Comparison of ENCODE assay signal across 25 cellular contexts in the genomic region with DNA sequence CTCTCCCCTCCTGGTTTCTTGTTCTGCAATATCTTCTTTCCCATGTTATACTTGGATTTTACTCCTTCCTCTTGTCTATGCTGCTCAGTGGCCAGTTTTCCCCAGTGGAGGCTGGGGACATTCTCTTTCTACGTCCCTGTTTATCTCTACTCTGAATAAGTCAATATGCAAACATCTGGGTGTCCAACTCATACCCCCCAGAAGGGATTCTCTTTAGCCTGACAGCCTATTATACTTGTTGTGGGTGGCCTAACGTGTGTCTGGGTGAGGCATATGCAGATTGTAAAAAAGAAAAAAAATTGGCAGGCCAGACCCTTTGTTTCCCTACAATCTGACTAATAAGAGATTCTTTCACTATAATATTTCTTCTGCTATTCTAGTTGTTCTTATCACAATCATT.
"Had no signal": no experiment of that assay in that cellular context is flagged by ENCODE, and none has a peak within 500 bp of the region (broad histone marks: within the 10 kb centered on the region; RNA-seq: fewer than 3 reads in every experiment).

No MANE protein-coding gene starts in this region.

- H3K27ac Mint-ChIP-seq: dendritic cell treated with granulocyte-macrophage colony-stimulating factor and Interleukin-4, amounts not matched to agents 40 ng/mL and 50 ng/mL, for 4 days; effector memory CD8-positive, alpha-beta T cell; endodermal cell had no signal

- H3K4me1 ChIP-seq: colonic mucosa, esophagus muscularis mucosa, esophagus squamous epithelium, foreskin keratinocyte, gastrocnemius medialis, gastroesophageal sphincter, heart left ventricle, heart right ventricle had no signal

- H3K27me3 ChIP-seq: colonic mucosa, esophagus muscularis mucosa, esophagus squamous epithelium, gastrocnemius medialis, gastroesophageal sphincter, heart left ventricle, heart right ventricle had no signal

- H3K27ac ChIP-seq: colonic mucosa, coronary artery, dorsolateral prefrontal cortex, epithelial cell of prostate, esophagus muscularis mucosa, esophagus squamous epithelium, foreskin keratinocyte, gastrocnemius medialis, gastroesophageal sphincter, heart left ventricle, heart right ventricle had no signal

- H3K9me3 Mint-ChIP-seq: effector memory CD8-positive, alpha-beta T cell; endodermal cell had no signal

- H3K4me3 ChIP-seq: colonic mucosa, coronary artery, dorsolateral prefrontal cortex, esophagus muscularis mucosa, esophagus squamous epithelium, gastrocnemius medialis, gastroesophageal sphincter, heart left ventricle, heart right ventricle had no signal

- DNase-seq: colonic mucosa; cortex of kidney; dermis blood vessel endothelial cell; dorsolateral prefrontal cortex; effector CD4-positive, alpha-beta T cell; effector CD8-positive, alpha-beta T cell; effector memory CD4-positive, alpha-beta T cell; effector memory CD8-positive, alpha-beta T cell; endodermal cell; erythroblast; esophagus squamous epithelium; foreskin fibroblast; foreskin keratinocyte; foreskin melanocyte; gastrocnemius medialis; glutamatergic neuron; head of caudate nucleus; heart left ventricle; heart right ventricle had no signal

- H3K4me3 Mint-ChIP-seq: dendritic cell treated with granulocyte-macrophage colony-stimulating factor and Interleukin-4, amounts not matched to agents 40 ng/mL and 50 ng/mL, for 4 days; effector memory CD8-positive, alpha-beta T cell; endodermal cell had no signal

- H3K27me3 Mint-ChIP-seq: dendritic cell treated with granulocyte-macrophage colony-stimulating factor and Interleukin-4, amounts not matched to agents 40 ng/mL and 50 ng/mL, for 4 days had no signal

- H3K9me3 ChIP-seq: colonic mucosa, esophagus muscularis mucosa, esophagus squamous epithelium, gastrocnemius medialis, gastroesophageal sphincter, heart left ventricle, heart right ventricle had no signal

- H3K36me3 ChIP-seq: colonic mucosa, esophagus muscularis mucosa, esophagus squamous epithelium, gastrocnemius medialis, gastroesophageal sphincter, heart left ventricle, heart right ventricle had no signal

- ATAC-seq: effector memory CD8-positive, alpha-beta T cell; esophagus mucosa; foreskin keratinocyte; gastrocnemius medialis; gastroesophageal sphincter; heart left ventricle; heart right ventricle had no signal
